In the genomic region with DNA sequence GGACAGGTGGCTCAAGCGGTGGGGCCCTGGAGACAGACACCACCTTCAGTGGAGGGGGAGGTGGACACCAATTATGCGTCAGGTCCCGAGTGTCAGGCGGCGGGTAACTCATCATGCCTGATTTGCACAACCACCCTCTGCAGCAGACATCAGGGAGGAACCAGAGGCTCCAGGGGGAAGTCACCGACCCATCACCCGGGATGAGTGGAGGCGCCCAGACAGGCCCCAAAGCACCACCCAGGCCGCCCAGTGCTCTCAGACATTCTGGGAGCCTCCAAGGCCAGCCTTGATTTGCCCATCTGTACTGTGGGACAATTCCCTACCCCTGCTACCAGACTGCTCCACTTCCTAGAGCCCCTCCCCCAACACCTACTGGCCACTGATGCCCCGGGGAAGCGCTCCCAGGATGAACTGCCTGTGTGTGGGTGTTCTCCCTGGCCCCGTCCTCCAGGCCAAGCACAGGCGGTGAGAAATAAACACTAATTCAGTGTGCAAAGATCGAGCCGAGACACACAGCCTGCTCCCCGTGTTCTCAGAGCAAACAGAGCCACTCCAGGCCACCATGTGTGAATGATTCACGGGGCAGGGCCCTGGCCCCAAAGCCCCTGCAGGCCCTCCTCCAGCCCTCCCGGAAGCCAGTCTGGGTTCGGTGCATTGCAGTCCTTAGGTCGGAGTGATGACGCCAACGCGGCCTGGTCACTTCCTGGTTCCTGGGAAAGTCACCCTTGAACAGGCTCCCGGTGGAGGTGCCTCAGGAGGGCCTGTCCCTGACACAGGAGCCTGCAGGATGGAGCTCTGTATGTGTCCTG, we compare ENCODE assay signal across 1 cellular context.
TF ChIP-seq lines count a peak whose summit lies in the region.

No MANE protein-coding gene starts in this region.

TF ChIP-seq in HepG2, 621 proteins besides CTCF, POLR2A, EP300 and RAD21 (continued from another document and continues in another):
- TF ChIP-seq BRF2 (CRISPR knock-in tag; IDR thresholded peaks at IDR 0.05) (no peak), ZNF790 (CRISPR knock-in tag; IDR thresholded peaks at IDR 0.05; ENCODE audit: borderline replicate concordance) (peak; percentile 23; the same call in 1 of the 2 replicates), ZSCAN22 (CRISPR knock-in tag; IDR thresholded peaks at IDR 0.05) (no peak), ZBTB46 (CRISPR knock-in tag; IDR thresholded peaks at IDR 0.05; ENCODE audit: borderline replicate concordance) (no peak; the same call in none of the 2 replicates), FOXP4 (CRISPR knock-in tag; IDR thresholded peaks at IDR 0.05) (peak; percentile 88), ARNTL (CRISPR knock-in tag; IDR thresholded peaks at IDR 0.05) (peak; percentile 97), DMAP1 (CRISPR knock-in tag; IDR thresholded peaks at IDR 0.05) (peak; percentile 93), ZZZ3 (CRISPR knock-in tag; IDR thresholded peaks at IDR 0.05; ENCODE audit: borderline replicate concordance) (peak; percentile 99), TGIF2 (CRISPR knock-in tag; IDR thresholded peaks at IDR 0.05) (0 out of 2 replicates have a peak, but pooled peaks have one; percentile 30), ZSCAN30 (CRISPR knock-in tag; IDR thresholded peaks at IDR 0.05) (no peak; the same call in 1 of the 2 replicates), KDM6A (CRISPR knock-in tag; IDR thresholded peaks at IDR 0.05; ENCODE audit: low read depth) (peak; percentile 58), ZSCAN25 (CRISPR knock-in tag; IDR thresholded peaks at IDR 0.05) (peak; percentile 92), ZNF468 (CRISPR knock-in tag; IDR thresholded peaks at IDR 0.05) (no peak), MEIS1 (CRISPR knock-in tag; IDR thresholded peaks at IDR 0.05; ENCODE audit: borderline replicate concordance) (peak; percentile 91; the same call in 1 of the 2 replicates), ZNF121 (CRISPR knock-in tag; IDR thresholded peaks at IDR 0.05) (peak; percentile 82; the same call in 1 of the 2 replicates), TBX2 (CRISPR knock-in tag; IDR thresholded peaks at IDR 0.05; ENCODE audit: borderline replicate concordance) (peak; percentile 99), CBX1 (IDR thresholded peaks at IDR 0.05; ENCODE audit: low read depth) (no peak), ARNT2 (CRISPR knock-in tag; IDR thresholded peaks at IDR 0.05; ENCODE audit: low read depth) (peak; percentile 38; the same call in 1 of the 2 replicates), NPAS2 (CRISPR knock-in tag; IDR thresholded peaks at IDR 0.05; ENCODE audit: borderline replicate concordance) (no peak), HMGXB4 (CRISPR knock-in tag; IDR thresholded peaks at IDR 0.05; ENCODE audit: borderline replicate concordance in 1 of 2, low read depth in 1 of 2) (peak in 1 of 2 experiments; percentile 84; a peak in 2 of 4 replicates), PHB2 (IDR thresholded peaks at IDR 0.05; ENCODE audit: partially characterized antibody) (no peak), HES4 (CRISPR knock-in tag; IDR thresholded peaks at IDR 0.05; ENCODE audit: borderline replicate concordance) (peak; percentile 41), BORCS8-MEF2B (CRISPR knock-in tag; IDR thresholded peaks at IDR 0.05) (peak; percentile 90), TFAP4 (IDR thresholded peaks at IDR 0.05; ENCODE audit: borderline replicate concordance, low read depth) (peak; percentile 89), HOXA3 (CRISPR knock-in tag; IDR thresholded peaks at IDR 0.05) (peak; percentile 97), ATF1 (CRISPR knock-in tag; IDR thresholded peaks at IDR 0.05) (no peak; the same call in 1 of the 2 replicates), ZC3H4 (CRISPR knock-in tag; IDR thresholded peaks at IDR 0.05; ENCODE audit: borderline replicate concordance) (no peak), TBX3 (IDR thresholded peaks at IDR 0.05; ENCODE audit: borderline replicate concordance) (peak; percentile 70; the same call in 1 of the 2 replicates), PCBP2 (optimal IDR thresholded peaks at IDR 0.05; ENCODE audit: low read depth, low read length, poor library complexity, severe bottlenecking) (no peak), HCFC1 (IDR thresholded peaks at IDR 0.05; ENCODE audit: low read depth, low read length) (peak; percentile 19; the same call in 1 of the 2 replicates), HDAC6 (IDR thresholded peaks at IDR 0.05; ENCODE audit: low read depth, low read length) (no peak), ZNF232 (CRISPR knock-in tag; IDR thresholded peaks at IDR 0.05; ENCODE audit: borderline replicate concordance) (no peak), ZNF605 (CRISPR knock-in tag; IDR thresholded peaks at IDR 0.05) (peak; percentile 97), GPN1 (CRISPR knock-in tag; IDR thresholded peaks at IDR 0.05; ENCODE audit: borderline replicate concordance) (no peak), EED (CRISPR knock-in tag; IDR thresholded peaks at IDR 0.05) (peak; percentile 71; the same call in 1 of the 2 replicates), PAX8 (CRISPR knock-in tag; IDR thresholded peaks at IDR 0.05; ENCODE audit: borderline replicate concordance) (peak; percentile 40; the same call in 1 of the 2 replicates), KDM4B (CRISPR knock-in tag; IDR thresholded peaks at IDR 0.05) (peak; percentile 65; the same call in 1 of the 2 replicates), TEAD3 (CRISPR knock-in tag; optimal IDR thresholded peaks at IDR 0.05; ENCODE audit: borderline replicate concordance) (peak; percentile 82), ZNF224 (CRISPR knock-in tag; IDR thresholded peaks at IDR 0.05) (peak; percentile 82; the same call in 1 of the 2 replicates), ZNF138 (CRISPR knock-in tag; IDR thresholded peaks at IDR 0.05; ENCODE audit: low read depth) (peak; percentile 72; the same call in 1 of the 2 replicates), POLR2AphosphoS5 (IDR thresholded peaks at IDR 0.05; ENCODE audit: low read depth, low read length) (peak; percentile 43), ZSCAN9 (CRISPR knock-in tag; IDR thresholded peaks at IDR 0.05; ENCODE audit: borderline replicate concordance) (peak; percentile 79; the same call in 1 of the 2 replicates), SMARCE1 (IDR thresholded peaks at IDR 0.05; ENCODE audit: borderline replicate concordance) (no peak), PPARG (CRISPR knock-in tag; conservative IDR thresholded peaks at IDR 0.05) (peak; percentile 87), MTA1 (CRISPR knock-in tag; IDR thresholded peaks at IDR 0.05; ENCODE audit: borderline replicate concordance) (peak; percentile 98), ZXDC (CRISPR knock-in tag; IDR thresholded peaks at IDR 0.05) (no peak), SKI (IDR thresholded peaks at IDR 0.05; ENCODE audit: partially characterized antibody) (peak; percentile 93)
- TF ChIP-seq, protein P1, sequence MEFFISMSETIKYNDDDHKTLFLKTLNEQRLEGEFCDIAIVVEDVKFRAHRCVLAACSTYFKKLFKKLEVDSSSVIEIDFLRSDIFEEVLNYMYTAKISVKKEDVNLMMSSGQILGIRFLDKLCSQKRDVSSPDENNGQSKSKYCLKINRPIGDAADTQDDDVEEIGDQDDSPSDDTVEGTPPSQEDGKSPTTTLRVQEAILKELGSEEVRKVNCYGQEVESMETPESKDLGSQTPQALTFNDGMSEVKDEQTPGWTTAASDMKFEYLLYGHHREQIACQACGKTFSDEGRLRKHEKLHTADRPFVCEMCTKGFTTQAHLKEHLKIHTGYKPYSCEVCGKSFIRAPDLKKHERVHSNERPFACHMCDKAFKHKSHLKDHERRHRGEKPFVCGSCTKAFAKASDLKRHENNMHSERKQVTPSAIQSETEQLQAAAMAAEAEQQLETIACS (CRISPR knock-in tag; IDR thresholded peaks at IDR 0.05): no peak
- TF ChIP-seq, protein P2, sequence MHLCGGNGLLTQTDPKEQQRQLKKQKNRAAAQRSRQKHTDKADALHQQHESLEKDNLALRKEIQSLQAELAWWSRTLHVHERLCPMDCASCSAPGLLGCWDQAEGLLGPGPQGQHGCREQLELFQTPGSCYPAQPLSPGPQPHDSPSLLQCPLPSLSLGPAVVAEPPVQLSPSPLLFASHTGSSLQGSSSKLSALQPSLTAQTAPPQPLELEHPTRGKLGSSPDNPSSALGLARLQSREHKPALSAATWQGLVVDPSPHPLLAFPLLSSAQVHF (CRISPR knock-in tag; IDR thresholded peaks at IDR 0.05): no peak
- TF ChIP-seq, protein P3, sequence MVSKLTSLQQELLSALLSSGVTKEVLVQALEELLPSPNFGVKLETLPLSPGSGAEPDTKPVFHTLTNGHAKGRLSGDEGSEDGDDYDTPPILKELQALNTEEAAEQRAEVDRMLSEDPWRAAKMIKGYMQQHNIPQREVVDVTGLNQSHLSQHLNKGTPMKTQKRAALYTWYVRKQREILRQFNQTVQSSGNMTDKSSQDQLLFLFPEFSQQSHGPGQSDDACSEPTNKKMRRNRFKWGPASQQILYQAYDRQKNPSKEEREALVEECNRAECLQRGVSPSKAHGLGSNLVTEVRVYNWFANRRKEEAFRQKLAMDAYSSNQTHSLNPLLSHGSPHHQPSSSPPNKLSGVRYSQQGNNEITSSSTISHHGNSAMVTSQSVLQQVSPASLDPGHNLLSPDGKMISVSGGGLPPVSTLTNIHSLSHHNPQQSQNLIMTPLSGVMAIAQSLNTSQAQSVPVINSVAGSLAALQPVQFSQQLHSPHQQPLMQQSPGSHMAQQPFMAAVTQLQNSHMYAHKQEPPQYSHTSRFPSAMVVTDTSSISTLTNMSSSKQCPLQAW (CRISPR knock-in tag; IDR thresholded peaks at IDR 0.05): peak; percentile 98
